23 cellular contexts compared by ENCODE assay signal in the genomic region with DNA sequence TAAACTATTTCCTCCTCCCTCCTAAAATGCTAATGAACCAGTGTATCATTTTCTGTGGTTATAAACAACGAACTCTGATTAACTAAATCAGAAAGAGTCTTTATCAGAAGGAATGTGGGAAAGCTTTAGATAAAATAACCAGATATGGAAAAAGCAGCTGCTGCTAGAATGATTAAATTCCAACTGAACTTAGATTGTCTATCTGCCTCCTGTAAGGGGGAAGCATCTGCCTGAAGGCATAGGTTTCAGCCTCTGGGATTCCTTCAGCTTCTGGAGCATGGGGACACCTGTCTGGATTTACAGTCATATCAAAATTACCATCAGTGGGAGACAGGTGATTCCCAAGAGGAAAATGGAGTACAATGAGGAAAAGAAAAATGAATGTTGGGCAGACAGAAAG.
"Had no signal": no experiment of that assay in that cellular context is flagged by ENCODE, and none has a peak within 500 bp of the region (broad histone marks: within the 10 kb centered on the region; RNA-seq: fewer than 3 reads in every experiment).

No MANE protein-coding gene starts in this region.

- H3K4me2 ChIP-seq: hepatocyte had no signal

- H3K27me3 ChIP-seq: hepatocyte, ovary, testis, thyroid gland, transverse colon, upper lobe of right lung had no signal

- H3K4me3 ChIP-seq: hepatocyte, left ventricle myocardium inferior, lung, mucosa of descending colon, ovary, prostate gland, skin epidermis, testis, thyroid gland, transverse colon, upper lobe of right lung had no signal

- DNase-seq: islet precursor cell; left ventricle myocardium inferior; midbrain; mucosa of descending colon; naive thymus-derived CD4-positive, alpha-beta T cell; ovary; posterior cingulate gyrus; retina; right cardiac atrium; stimulated activated CD4-positive, alpha-beta T cell treated with anti-CD3 and anti-CD28 coated beads, Interleukin-4, amount 100 ng/mL, for 24 hours; stimulated activated naive CD4-positive, alpha-beta T cell treated with Interleukin-2 at 50 U/mL for 16 hours; stimulated activated naive CD8-positive, alpha-beta T cell treated with anti-CD3 and anti-CD28 coated beads, Interleukin-15, amount 100 ng/mL, for 72 hours; testis; thyroid gland; transverse colon; upper lobe of right lung had no signal

- H2AFZ ChIP-seq: hepatocyte had no signal

- H3K36me3 ChIP-seq: left ventricle myocardium inferior, ovary, prostate gland, thyroid gland, transverse colon, upper lobe of right lung had no signal

- H3K27ac ChIP-seq: hepatocyte, left ventricle myocardium inferior, ovary, prostate gland, skin epidermis, testis, thyroid gland, transverse colon, upper lobe of right lung had no signal

- H3K79me2 ChIP-seq: hepatocyte had no signal

- ATAC-seq: mucosa of descending colon; naive thymus-derived CD4-positive, alpha-beta T cell; natural killer cell treated with Interleukin-12 subunit alpha and Interleukin-12 subunit beta and Interleukin-15 and Interleukin-18, amount 100 ng/mL, for 72 hours; right cardiac atrium; sciatic nerve; stimulated activated memory B cell treated with anti-CD40 and anti-IgM and Interleukin-4, amounts not matched to agents 10 μg/mL and 1 μg/mL and 100 μg/mL, for 72 hours; stimulated activated naive CD8-positive, alpha-beta T cell treated with anti-CD3 and anti-CD28 coated beads, Interleukin-15, amount 100 ng/mL, for 72 hours; upper lobe of right lung had no signal

- H3K4me1 ChIP-seq: left ventricle myocardium inferior, prostate gland, testis, thyroid gland, transverse colon, upper lobe of right lung had no signal

- H3K9me3 ChIP-seq: left ventricle myocardium inferior, mucosa of descending colon, ovary, prostate gland, testis, thyroid gland, transverse colon, upper lobe of right lung had no signal
